Comparison of ENCODE assay signal across 8 cellular contexts in the genomic region with DNA sequence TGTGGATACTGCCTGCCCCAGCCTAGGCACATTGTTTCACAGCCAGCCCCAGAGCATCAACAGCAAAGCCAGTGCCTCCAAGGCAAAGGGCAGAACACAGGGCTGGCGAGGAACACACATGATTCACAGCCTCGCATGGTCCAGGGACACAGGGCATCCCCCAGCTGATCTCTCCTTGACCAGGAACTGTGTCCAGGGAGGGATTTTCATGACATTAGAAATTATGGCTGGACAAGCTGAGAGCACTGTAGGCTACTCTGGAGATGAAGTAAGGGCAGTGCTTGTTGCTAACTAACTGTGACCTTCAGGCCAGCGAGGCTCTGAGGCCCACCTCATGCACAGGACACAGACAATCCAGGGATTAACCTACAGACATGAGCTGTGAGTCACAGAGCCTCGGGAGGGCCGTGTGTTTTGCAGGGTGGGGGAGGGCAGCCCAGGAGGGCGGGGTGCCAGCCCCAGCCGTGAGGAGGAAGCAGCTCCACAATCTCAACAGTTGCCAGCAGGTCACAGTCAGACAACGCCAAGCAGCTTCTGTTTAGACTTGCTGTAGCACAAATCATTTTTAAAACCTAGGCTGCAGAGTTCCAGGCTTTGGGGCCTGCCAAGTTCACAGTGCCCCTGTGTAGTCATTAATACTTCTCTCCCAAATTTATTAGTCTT.
DNase-seq lines count a peak whose midpoint lies in the region; ATAC-seq and TF ChIP-seq lines count a peak whose summit lies in the region.

No MANE protein-coding gene starts in this region.

- POLR2A ChIA-PET in AG04449 (lab: Yijun Ruan, JAX), result no interaction called here

- H3K4me3 ChIP-seq in AG04449 (ENCODE audit: low read depth, low read length), result no peak overlapping the region
- no peak overlapping the region for H3K4me3 ChIP-seq in HFF-Myc (replicated peaks; ENCODE audit: low read depth, low read length)
- H3K4me3 ChIP-seq in fibroblast of the aortic adventitia (ENCODE audit: low read depth, low read length), result no peak overlapping the region

- TF ChIP-seq CTCF in AG04449 (IDR thresholded peaks at IDR 0.05; ENCODE audit: insufficient read depth, low read length, missing control alignments) (no peak), HFF-Myc (IDR thresholded peaks at IDR 0.05; ENCODE audit: low read depth, low read length, missing control alignments) (no peak), fibroblast of the aortic adventitia (IDR thresholded peaks at IDR 0.05; ENCODE audit: insufficient read depth, low read length) (no peak)

- no peak for ATAC-seq in GM21737 (IDR thresholded peaks at IDR 0.05; ENCODE audit: unreplicated experiment)

- CTCF ChIA-PET in AG04449 (lab: Yijun Ruan, JAX), result interaction anchor here (1.5 to 5.5 kb wide), 3 partner anchors 10 to 671 kb away, joined by 5 to 40 read pairs (median 5); no protein-coding TSS in a partner anchor

- DNase-seq in AG04449 (ENCODE audit: low read depth, low spot score) (peak; percentile 42), HFF-Myc (ENCODE audit: extremely low read depth, low read depth) (peak; percentile 69), SW480 (ENCODE audit: low spot score) (peak; percentile 72), fibroblast of the aortic adventitia (ENCODE audit: low read depth) (peak; percentile 81), pons (ENCODE audit: low spot score) (peak; percentile 56), NCI-H510A (lab: John Stamatoyannopoulos, UW) (no peak), NCI-H526 treated with DMSO at 0.1 percent for 48 hours (lab: John Stamatoyannopoulos, UW) (no peak)

Comparison
In these comparisons a context has a peak if more than half of its experiments do, and no peak if none do; other contexts are left out.
1. DNase-seq: peak in AG04449 (single experiment), HFF-Myc (single experiment), SW480 (single experiment), fibroblast of the aortic adventitia (single experiment) and pons (single experiment); none in NCI-H510A (single experiment) and NCI-H526 treated with DMSO at 0.1 percent for 48 hours (single experiment).